ENCODE assay signal across 24 cellular contexts in the genomic region with DNA sequence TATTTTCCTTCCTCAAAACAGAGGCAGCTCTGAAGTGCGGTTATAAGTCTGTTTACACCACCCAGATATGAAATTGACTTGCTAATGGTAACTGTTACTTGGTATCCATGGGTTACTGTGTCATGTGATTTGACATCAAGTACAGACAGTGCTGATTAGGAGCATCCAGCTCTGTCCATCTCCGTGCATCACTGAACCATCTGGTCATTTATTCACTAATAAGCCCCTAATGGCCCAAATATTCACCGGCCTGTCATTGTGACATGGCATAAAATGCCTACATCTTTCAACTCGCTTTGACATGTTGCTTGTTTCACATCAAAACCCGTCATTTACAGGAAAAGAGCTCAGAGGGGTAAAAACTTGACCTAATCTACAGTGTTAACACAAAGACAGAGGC.
"Had no signal": no experiment of that assay in that cellular context is flagged by ENCODE, and none has a peak within 500 bp of the region (broad histone marks: within the 10 kb centered on the region; RNA-seq: fewer than 3 reads in every experiment).

No MANE protein-coding gene starts in this region.

- H3K9me3 Mint-ChIP-seq: activated naive CD4-positive, alpha-beta T cell treated with anti-CD3 and anti-CD28 coated beads, Interleukin-2, amount 50 U/mL, for 24 hours; activated T-helper 1 cell treated with anti-CD3 and anti-CD28 coated beads, Interleukin-12 subunit alpha, Interleukin-12 subunit beta, Interleukin-2, Interleukin-4 antibody, amounts not matched to agents 30 ng/mL and 10 ng/mL and 1 ng/mL, durations not matched to agents 14 hours and 24 hours and 36 hours; type B pancreatic cell had no signal

- H3K27ac Mint-ChIP-seq: activated CD4-positive, alpha-beta T cell treated with anti-CD3 and anti-CD28 coated beads, Interleukin-2, amount 10 ng/mL, durations not matched to agents 7 days and 5 days; activated CD8-positive, alpha-beta memory T cell treated with anti-CD3 and anti-CD28 coated beads, Interleukin-2, amount 10 ng/mL, durations not matched to agents 7 days and 5 days; activated CD8-positive, alpha-beta T cell treated with anti-CD3 and anti-CD28 coated beads for 36 hours; activated naive CD4-positive, alpha-beta T cell treated with anti-CD3 and anti-CD28 coated beads, Interleukin-2, amount 50 U/mL, for 24 hours; activated T-helper 1 cell treated with anti-CD3 and anti-CD28 coated beads, Interleukin-12 subunit alpha, Interleukin-12 subunit beta, Interleukin-2, Interleukin-4 antibody, amounts not matched to agents 30 ng/mL and 10 ng/mL and 1 ng/mL, durations not matched to agents 14 hours and 24 hours and 36 hours; immature natural killer cell; naive thymus-derived CD4-positive, alpha-beta T cell; stimulated activated naive B cell treated with anti-CD40 and anti-IgM and Interleukin-4, amounts not matched to agents 10 μg/mL and 1 μg/mL and 100 μg/mL, for 72 hours; type B pancreatic cell had no signal

- H3K4me3 ChIP-seq: left lung, sigmoid colon, testis, vagina had no signal

- H3K4me3 Mint-ChIP-seq: activated CD4-positive, alpha-beta T cell treated with anti-CD3 and anti-CD28 coated beads, Interleukin-2, amount 10 ng/mL, durations not matched to agents 7 days and 5 days; activated CD8-positive, alpha-beta memory T cell treated with anti-CD3 and anti-CD28 coated beads, Interleukin-2, amount 10 ng/mL, durations not matched to agents 7 days and 5 days; activated CD8-positive, alpha-beta T cell treated with anti-CD3 and anti-CD28 coated beads for 36 hours; activated naive CD4-positive, alpha-beta T cell treated with anti-CD3 and anti-CD28 coated beads, Interleukin-2, amount 50 U/mL, for 24 hours; activated T-helper 1 cell treated with anti-CD3 and anti-CD28 coated beads, Interleukin-12 subunit alpha, Interleukin-12 subunit beta, Interleukin-2, Interleukin-4 antibody, amounts not matched to agents 30 ng/mL and 10 ng/mL and 1 ng/mL, durations not matched to agents 14 hours and 24 hours and 36 hours; immature natural killer cell; naive thymus-derived CD4-positive, alpha-beta T cell; stimulated activated naive B cell treated with anti-CD40 and anti-IgM and Interleukin-4, amounts not matched to agents 10 μg/mL and 1 μg/mL and 100 μg/mL, for 72 hours; type B pancreatic cell had no signal

- H3K27me3 Mint-ChIP-seq: activated CD4-positive, alpha-beta T cell treated with anti-CD3 and anti-CD28 coated beads, Interleukin-2, amount 10 ng/mL, durations not matched to agents 7 days and 5 days; activated CD8-positive, alpha-beta memory T cell treated with anti-CD3 and anti-CD28 coated beads, Interleukin-2, amount 10 ng/mL, durations not matched to agents 7 days and 5 days; activated naive CD4-positive, alpha-beta T cell treated with anti-CD3 and anti-CD28 coated beads, Interleukin-2, amount 50 U/mL, for 24 hours; stimulated activated naive B cell treated with anti-CD40 and anti-IgM and Interleukin-4, amounts not matched to agents 10 μg/mL and 1 μg/mL and 100 μg/mL, for 72 hours; type B pancreatic cell had no signal

- H3K4me1 ChIP-seq: left lung, sigmoid colon, testis, vagina had no signal

- ATAC-seq: activated CD8-positive, alpha-beta memory T cell treated with anti-CD3 and anti-CD28 coated beads, Interleukin-2, amount 10 ng/mL, durations not matched to agents 7 days and 5 days; activated CD8-positive, alpha-beta T cell treated with anti-CD3 and anti-CD28 coated beads for 36 hours; left lung; naive thymus-derived CD4-positive, alpha-beta T cell; stimulated activated naive B cell treated with anti-CD40 and anti-IgM and Interleukin-4, amounts not matched to agents 10 μg/mL and 1 μg/mL and 100 μg/mL, for 72 hours had no signal

- H3K27me3 ChIP-seq: left lung, sigmoid colon, testis, vagina had no signal

- DNase-seq: activated CD4-positive, alpha-beta T cell treated with anti-CD3 and anti-CD28 coated beads, Interleukin-2, amount 10 ng/mL, durations not matched to agents 7 days and 5 days; activated CD4-positive, CD25-positive, alpha-beta regulatory T cell treated with anti-CD3 and anti-CD28 coated beads, Interleukin-2, amount 50 U/mL, for 72 hours; activated CD8-positive, alpha-beta memory T cell treated with anti-CD3 and anti-CD28 coated beads, Interleukin-2, amount 10 ng/mL, durations not matched to agents 7 days and 5 days; activated CD8-positive, alpha-beta T cell treated with anti-CD3 and anti-CD28 coated beads for 36 hours; activated gamma-delta T cell; aorta; dermis blood vessel endothelial cell; effector CD8-positive, alpha-beta T cell; erythroblast; foreskin fibroblast; immature natural killer cell; left lung; naive thymus-derived CD4-positive, alpha-beta T cell; sigmoid colon; stimulated activated CD4-positive, alpha-beta T cell treated with anti-CD3 and anti-CD28 coated beads, Interleukin-2, amount 100 ng/mL, for 48 hours; stimulated activated CD8-positive, alpha-beta memory T cell treated with anti-CD3 and anti-CD28 coated beads, Interleukin-4, amount 100 ng/mL, for 48 hours; stimulated activated naive B cell treated with anti-CD40 and anti-IgM and Interleukin-4, amounts not matched to agents 10 μg/mL and 1 μg/mL and 100 μg/mL, for 72 hours; testis; WERI-Rb-1 had no signal

- H3K4me1 Mint-ChIP-seq: activated CD4-positive, alpha-beta T cell treated with anti-CD3 and anti-CD28 coated beads, Interleukin-2, amount 10 ng/mL, durations not matched to agents 7 days and 5 days; activated CD8-positive, alpha-beta memory T cell treated with anti-CD3 and anti-CD28 coated beads, Interleukin-2, amount 10 ng/mL, durations not matched to agents 7 days and 5 days; activated naive CD4-positive, alpha-beta T cell treated with anti-CD3 and anti-CD28 coated beads, Interleukin-2, amount 50 U/mL, for 24 hours; immature natural killer cell; naive thymus-derived CD4-positive, alpha-beta T cell; stimulated activated naive B cell treated with anti-CD40 and anti-IgM and Interleukin-4, amounts not matched to agents 10 μg/mL and 1 μg/mL and 100 μg/mL, for 72 hours had no signal

- H3K9me3 ChIP-seq: left lung, testis, vagina had no signal

- H3K36me3 Mint-ChIP-seq: activated CD8-positive, alpha-beta memory T cell treated with anti-CD3 and anti-CD28 coated beads, Interleukin-2, amount 10 ng/mL, durations not matched to agents 7 days and 5 days; activated naive CD4-positive, alpha-beta T cell treated with anti-CD3 and anti-CD28 coated beads, Interleukin-2, amount 50 U/mL, for 24 hours; brain; immature natural killer cell; naive thymus-derived CD4-positive, alpha-beta T cell; stimulated activated naive B cell treated with anti-CD40 and anti-IgM and Interleukin-4, amounts not matched to agents 10 μg/mL and 1 μg/mL and 100 μg/mL, for 72 hours; type B pancreatic cell had no signal

- H3K36me3 ChIP-seq: left lung, sigmoid colon, vagina, WERI-Rb-1 had no signal
